Comparison of ENCODE assay signal across 25 cellular contexts in the genomic region with DNA sequence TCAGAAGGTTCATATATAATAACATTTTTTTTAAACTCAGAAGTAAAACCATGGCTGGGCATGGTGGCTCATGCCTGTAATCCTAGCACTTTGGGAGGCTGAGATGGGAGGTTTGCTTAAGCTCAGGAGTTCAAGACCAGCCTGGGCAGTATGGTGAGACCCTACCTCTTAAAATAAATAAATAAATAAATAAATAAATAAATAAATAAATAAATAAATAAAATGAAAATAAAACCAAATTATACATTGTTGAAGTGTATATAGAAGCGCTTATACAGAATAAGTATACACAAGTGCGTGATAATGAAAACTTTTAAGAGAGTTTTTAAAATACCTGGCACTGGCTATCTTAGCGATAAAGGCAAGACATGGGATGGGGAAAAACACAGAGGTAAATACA.
A peak's percentile ranks its signal among the peaks of the same experiment; 100 is the strongest.
DNase-seq lines count a peak whose midpoint lies in the region; ATAC-seq, FAIRE-seq and TF ChIP-seq lines count a peak whose summit lies in the region.
"Had no signal": no experiment of that assay in that cellular context is flagged by ENCODE, and none has a peak within 500 bp of the region (broad histone marks: within the 10 kb centered on the region; RNA-seq: fewer than 3 reads in every experiment).

No MANE protein-coding gene starts in this region.

- H3K9me3 ChIP-seq in A549 (no peaks in the 10 kb centered on the region), gastroesophageal sphincter (no peaks in the 10 kb centered on the region)
- H3K9me3 ChIP-seq: mucosa of descending colon, upper lobe of right lung had no signal

- intact Hi-C loops in Calu3 (cut with micrococcal nuclease; ENCODE audit: unreplicated experiment): no loop called here

- TF ChIP-seq EP300 in A549 (IDR thresholded peaks at IDR 0.05): no peak
- TF ChIP-seq EP300 in gastroesophageal sphincter (IDR thresholded peaks at IDR 0.05): no peak

- H3K36me3 Mint-ChIP-seq in WTC11 (no peaks in the 10 kb centered on the region), Calu3 (ENCODE audit: insufficient read depth, unreplicated experiment) (no peaks in the 10 kb centered on the region)

- H3K27me3 ChIP-seq in gastroesophageal sphincter: peaks cover 9% of the 10 kb centered on the region
- H3K27me3 ChIP-seq: upper lobe of right lung had no signal

- no peak for FAIRE-seq in A549 (lab: Jason Lieb, UNC)
- FAIRE-seq: HTR-8/SVneo had no signal

- no peak for TF ChIP-seq CTCF in A549 (IDR thresholded peaks at IDR 0.05)
- TF ChIP-seq CTCF in GM12865 (IDR thresholded peaks at IDR 0.05; ENCODE audit: insufficient read depth, low read depth, low read length, missing control alignments): no peak
- no peak for TF ChIP-seq CTCF in NB4 (IDR thresholded peaks at IDR 0.05; ENCODE audit: low read depth, low read length)
- TF ChIP-seq CTCF in WTC11 (IDR thresholded peaks at IDR 0.05): no peak
- TF ChIP-seq CTCF in gastroesophageal sphincter (IDR thresholded peaks at IDR 0.05): no peak
- TF ChIP-seq CTCF in Calu3 (IDR thresholded peaks at IDR 0.05; ENCODE audit: unreplicated experiment): no peak

- H3K4me1 ChIP-seq in A549 (peaks cover 13% of the 10 kb centered on the region), gastroesophageal sphincter (peaks cover 0 to 29% (median 0%) of the 10 kb centered on the region in 3 donors)

- H3K4me1 Mint-ChIP-seq in WTC11 (peaks cover 15% of the 10 kb centered on the region), Calu3 (ENCODE audit: low read depth, unreplicated experiment) (no peaks in the 10 kb centered on the region)

- no peak for ATAC-seq in A549
- ATAC-seq in WTC11: no peak
- ATAC-seq in gastroesophageal sphincter: no peak
- ATAC-seq: activated naive CD8-positive, alpha-beta T cell treated with anti-CD3 and anti-CD28 coated beads, Interleukin-2, amount 50 U/mL, for 24 hours; left ventricle myocardium superior; mucosa of descending colon; upper lobe of right lung had no signal

- H3K27ac Mint-ChIP-seq in WTC11 (no peak overlapping the region), Calu3 (ENCODE audit: unreplicated experiment) (no peak overlapping the region)
- H3K27ac Mint-ChIP-seq: activated naive CD8-positive, alpha-beta T cell treated with anti-CD3 and anti-CD28 coated beads, Interleukin-2, amount 50 U/mL, for 24 hours; HFFc6; nephron progenitor cell; progenitor cell of endocrine pancreas had no signal

- H3K36me3 ChIP-seq in gastroesophageal sphincter: no peaks in the 10 kb centered on the region
- H3K36me3 ChIP-seq: upper lobe of right lung had no signal

- H3K9me3 Mint-ChIP-seq in WTC11 (no peaks in the 10 kb centered on the region), Calu3 (ENCODE audit: low read depth, unreplicated experiment) (no peaks in the 10 kb centered on the region)
- H3K9me3 Mint-ChIP-seq: activated naive CD8-positive, alpha-beta T cell treated with anti-CD3 and anti-CD28 coated beads, Interleukin-2, amount 50 U/mL, for 24 hours; brain; HFFc6; nephron progenitor cell had no signal

- H3K27ac ChIP-seq in A549 (peak overlapping the region; percentile 97 to 99; a peak in 5 of 6 replicates), gastroesophageal sphincter (no peak overlapping the region)
- H3K27ac ChIP-seq: upper lobe of right lung had no signal

- H3K4me3 Mint-ChIP-seq in WTC11 (no peak overlapping the region), Calu3 (ENCODE audit: low read depth, unreplicated experiment) (no peak overlapping the region)
- H3K4me3 Mint-ChIP-seq: activated naive CD8-positive, alpha-beta T cell treated with anti-CD3 and anti-CD28 coated beads, Interleukin-2, amount 50 U/mL, for 24 hours; HFFc6; nephron progenitor cell had no signal

- peak overlapping the region; percentile 85 for H3K4me2 ChIP-seq in A549

- no peak for TF ChIP-seq RAD21 in A549 (conservative IDR thresholded peaks at IDR 0.05 in 1 of 2, IDR thresholded peaks at IDR 0.05 in 1 of 2)

- CTCF ChIA-PET in A549 (lab: Yijun Ruan, JAX): no interaction called here
- CTCF ChIA-PET in WTC11 (lab: Charles Lee): no interaction called here
- CTCF ChIA-PET in Calu3 (lab: Charles Lee): no interaction called here

- H3K27me3 Mint-ChIP-seq in WTC11 (ENCODE audit: low read depth) (no peaks in the 10 kb centered on the region), Calu3 (ENCODE audit: unreplicated experiment) (no peaks in the 10 kb centered on the region)
- H3K27me3 Mint-ChIP-seq: progenitor cell of endocrine pancreas had no signal

- POLR2A ChIA-PET in A549 (lab: Yijun Ruan, JAX) (interaction anchor here (0.9 kb wide), 1 partner anchor 27 kb away, joined by 4 read pairs; a partner anchor contains a TSS), WTC11 (lab: Charles Lee) (interaction anchor here (0.7 to 1.3 kb wide), 5 partner anchors 10 to 53 kb away, joined by 3 to 8 read pairs (median 4); a partner anchor contains a TSS)

- TF ChIP-seq POLR2A in A549 (IDR thresholded peaks at IDR 0.05; ENCODE audit: low read length): no peak
- TF ChIP-seq POLR2A in NB4 (IDR thresholded peaks at IDR 0.05; ENCODE audit: extremely low read depth, insufficient read length): no peak
- no peak for TF ChIP-seq POLR2A in gastroesophageal sphincter (IDR thresholded peaks at IDR 0.05)

- WGBS in A549 (ENCODE audit: missing lambda C conversion rate): 95% methylated on average over 3 of the region's 3 CpGs
- 97 to 100% methylated on average over 3 of the region's 3 CpGs for WGBS in gastroesophageal sphincter (ENCODE audit: low coverage in 1 of 2), 2 donors

- peak overlapping the region; percentile 84; the same call in 1 of the 3 replicates for H3K4me3 ChIP-seq in A549
- peak overlapping the region; percentile 89; the same call in 1 of the 2 replicates for H3K4me3 ChIP-seq in GM12865 (ENCODE audit: low read depth, low read length)
- H3K4me3 ChIP-seq in NB4 (ENCODE audit: low read depth, low read length): peak overlapping the region; percentile 93
- H3K4me3 ChIP-seq in gastroesophageal sphincter: no peak overlapping the region
- H3K4me3 ChIP-seq: mucosa of descending colon had no signal

- BruUV-seq in Calu3 (replicated peaks; lab: Mats Ljungman, UMichigan): no TSS peak

- DNase-seq in A549 (ENCODE audit: low read depth in 1 of 2, low spot score in 1 of 2) (no peak), GM12865 (ENCODE audit: low read depth) (no peak), NB4 (ENCODE audit: low read depth) (no peak), WTC11 (ENCODE audit: low spot score) (no peak), Calu3 (no peak), islet precursor cell (no peak), OCI-M2 (lab: John Stamatoyannopoulos, UW; ENCODE audit: unreplicated experiment) (no peak)
- DNase-seq: activated CD4-positive, alpha-beta T cell treated with anti-CD3 and anti-CD28 coated beads, Interleukin-2, amount 50 U/mL, for 48 hours; activated effector memory CD4-positive, alpha-beta T cell treated with Interleukin-2 at 50 U/mL for 16 hours; activated naive CD8-positive, alpha-beta T cell treated with anti-CD3 and anti-CD28 coated beads, Interleukin-2, amount 50 U/mL, for 24 hours; effector CD8-positive, alpha-beta T cell; foreskin fibroblast; GDM1; HFFc6; left ventricle myocardium superior; mucosa of descending colon; NCI-H146; nephron progenitor cell; OCI-M1; SIG-M5; upper lobe of right lung had no signal

TF ChIP-seq in A549, 52 proteins besides CTCF, POLR2A, EP300 and RAD21:
- TF ChIP-seq JUNB (IDR thresholded peaks at IDR 0.05): no peak
- TF ChIP-seq ZC3H11A (IDR thresholded peaks at IDR 0.05): peak; percentile 73

TF ChIP-seq in WTC11, 78 proteins besides CTCF, POLR2A, EP300 and RAD21:
- TF ChIP-seq NR2C2 (CRISPR knock-in tag; IDR thresholded peaks at IDR 0.05): no peak
- TF ChIP-seq HMGA2 (CRISPR knock-in tag; IDR thresholded peaks at IDR 0.05): peak; percentile 15; the same call in 1 of the 2 replicates

Comparison
In these comparisons a context has a peak if more than half of its experiments do, and no peak if none do; other contexts are left out.
1. H3K27ac ChIP-seq: peak in A549 (2 of 2); none in gastroesophageal sphincter (0 of 4).
2. H3K4me3 ChIP-seq: peak in A549 (single experiment), GM12865 (single experiment) and NB4 (single experiment); none in gastroesophageal sphincter (0 of 2).